In the genomic region with DNA sequence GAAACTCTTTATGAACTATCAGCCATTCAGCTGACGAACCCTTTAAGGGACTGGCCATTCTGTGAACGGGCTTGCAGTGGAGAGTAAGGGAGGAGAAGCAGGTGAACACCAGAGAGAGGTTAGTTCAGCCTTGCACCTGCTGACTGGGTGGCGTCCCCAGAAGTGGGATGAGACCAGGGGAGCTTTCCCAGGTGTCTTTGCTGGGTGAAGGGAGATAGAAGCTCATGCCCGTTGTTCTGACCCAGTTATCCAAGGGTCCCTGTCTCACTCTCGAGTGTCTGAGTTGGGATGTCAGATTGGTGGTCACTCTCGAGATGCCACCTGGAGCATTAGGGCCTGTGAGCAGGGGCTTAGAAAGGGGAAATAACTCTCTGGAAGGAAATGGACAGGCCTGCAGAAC, we compare ENCODE assay signal across 11 cellular contexts.
"Had no signal": no experiment of that assay in that cellular context is flagged by ENCODE, and none has a peak within 500 bp of the region (broad histone marks: within the 10 kb centered on the region; RNA-seq: fewer than 3 reads in every experiment).

No MANE protein-coding gene starts in this region.

- H3K36me3 Mint-ChIP-seq: activated CD4-positive, alpha-beta memory T cell treated with anti-CD3 and anti-CD28 coated beads for 36 hours; activated naive CD4-positive, alpha-beta T cell treated with anti-CD3 and anti-CD28 coated beads, Interleukin-2, amount 50 U/mL, for 72 hours; memory B cell; stimulated activated effector memory CD8-positive, alpha-beta T cell treated with anti-CD3 and anti-CD28 coated beads, Interleukin-12 subunit alpha, Interleukin-12 subunit beta, amount 100 ng/mL, for 72 hours; type B pancreatic cell had no signal

- H3K9me3 Mint-ChIP-seq: activated CD4-positive, alpha-beta memory T cell treated with anti-CD3 and anti-CD28 coated beads for 36 hours; activated naive CD4-positive, alpha-beta T cell treated with anti-CD3 and anti-CD28 coated beads, Interleukin-2, amount 50 U/mL, for 72 hours; activated T-helper 1 cell treated with anti-CD3 and anti-CD28 coated beads, Interleukin-12 subunit alpha, Interleukin-12 subunit beta, Interleukin-2, Interleukin-4 antibody, amounts not matched to agents 30 ng/mL and 10 ng/mL and 1 ng/mL, durations not matched to agents 14 hours and 24 hours and 36 hours; dendritic cell treated with granulocyte-macrophage colony-stimulating factor and Interleukin-4, amounts not matched to agents 40 ng/mL and 50 ng/mL, for 4 days; memory B cell; nephron; stimulated activated effector memory CD8-positive, alpha-beta T cell treated with anti-CD3 and anti-CD28 coated beads, Interleukin-12 subunit alpha, Interleukin-12 subunit beta, amount 100 ng/mL, for 72 hours; type B pancreatic cell had no signal

- DNase-seq: effector CD8-positive, alpha-beta T cell had no signal

- H3K36me3 ChIP-seq: adrenal gland, stomach had no signal

- H3K9me3 ChIP-seq: adrenal gland, stomach had no signal

- H3K4me1 ChIP-seq: adrenal gland had no signal

- H3K27ac Mint-ChIP-seq: activated CD4-positive, alpha-beta memory T cell treated with anti-CD3 and anti-CD28 coated beads for 36 hours; activated naive CD4-positive, alpha-beta T cell treated with anti-CD3 and anti-CD28 coated beads, Interleukin-2, amount 50 U/mL, for 72 hours; activated T-helper 1 cell treated with anti-CD3 and anti-CD28 coated beads, Interleukin-12 subunit alpha, Interleukin-12 subunit beta, Interleukin-2, Interleukin-4 antibody, amounts not matched to agents 30 ng/mL and 10 ng/mL and 1 ng/mL, durations not matched to agents 14 hours and 24 hours and 36 hours; dendritic cell treated with granulocyte-macrophage colony-stimulating factor and Interleukin-4, amounts not matched to agents 40 ng/mL and 50 ng/mL, for 4 days; memory B cell; nephron; stimulated activated effector memory CD8-positive, alpha-beta T cell treated with anti-CD3 and anti-CD28 coated beads, Interleukin-12 subunit alpha, Interleukin-12 subunit beta, amount 100 ng/mL, for 72 hours; type B pancreatic cell had no signal

- H3K4me3 ChIP-seq: adrenal gland, stomach had no signal

- H3K4me3 Mint-ChIP-seq: activated CD4-positive, alpha-beta memory T cell treated with anti-CD3 and anti-CD28 coated beads for 36 hours; activated T-helper 1 cell treated with anti-CD3 and anti-CD28 coated beads, Interleukin-12 subunit alpha, Interleukin-12 subunit beta, Interleukin-2, Interleukin-4 antibody, amounts not matched to agents 30 ng/mL and 10 ng/mL and 1 ng/mL, durations not matched to agents 14 hours and 24 hours and 36 hours; dendritic cell treated with granulocyte-macrophage colony-stimulating factor and Interleukin-4, amounts not matched to agents 40 ng/mL and 50 ng/mL, for 4 days; memory B cell; stimulated activated effector memory CD8-positive, alpha-beta T cell treated with anti-CD3 and anti-CD28 coated beads, Interleukin-12 subunit alpha, Interleukin-12 subunit beta, amount 100 ng/mL, for 72 hours had no signal

- H3K4me1 Mint-ChIP-seq: memory B cell; nephron; stimulated activated effector memory CD8-positive, alpha-beta T cell treated with anti-CD3 and anti-CD28 coated beads, Interleukin-12 subunit alpha, Interleukin-12 subunit beta, amount 100 ng/mL, for 72 hours had no signal

- H3K27ac ChIP-seq: adrenal gland, stomach had no signal
